In the genomic region with DNA sequence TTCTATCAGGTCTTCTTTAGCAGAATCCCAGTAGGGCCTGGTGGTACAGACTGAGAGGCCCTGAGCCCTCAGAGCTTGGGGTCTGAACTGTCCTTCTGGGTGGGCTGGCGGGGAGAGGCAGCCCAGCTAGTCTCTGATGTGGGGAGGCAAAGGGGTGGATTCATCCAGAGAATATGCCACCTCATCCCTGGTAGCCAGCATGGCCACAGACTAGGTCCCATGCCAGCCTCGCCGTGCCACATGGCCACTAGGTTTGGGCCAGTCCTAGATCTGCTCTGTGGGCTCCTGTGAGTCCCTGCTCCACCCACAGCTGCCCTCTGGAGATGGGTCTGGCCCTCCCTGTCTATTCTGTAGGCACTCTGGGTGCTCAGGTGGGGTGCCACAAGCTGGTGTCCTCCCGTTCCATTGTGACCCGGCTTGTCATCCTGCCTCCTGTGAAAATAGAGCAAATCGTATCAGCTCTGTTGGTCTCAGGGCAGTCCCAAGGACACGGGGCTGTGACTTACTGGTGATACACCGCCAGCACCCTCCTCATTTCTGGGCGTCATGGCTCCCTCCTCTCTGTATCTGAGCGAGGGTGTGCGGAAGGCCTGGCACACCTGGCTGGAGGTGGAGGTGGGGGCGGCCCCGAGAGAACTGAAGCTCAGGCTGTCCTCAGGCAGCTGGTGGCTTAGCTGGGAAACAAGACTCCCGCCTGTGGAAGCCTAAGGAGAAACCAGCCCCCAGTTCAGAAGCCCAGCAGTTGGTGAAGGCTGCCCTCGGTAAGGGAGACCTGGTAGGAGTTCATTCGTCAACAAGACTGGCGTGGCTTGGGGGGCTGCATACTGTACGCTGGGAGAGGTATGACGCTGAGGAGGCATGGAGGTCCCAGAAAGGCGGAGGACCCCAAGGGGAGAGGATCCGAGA, we compare ENCODE assay signal across 1 cellular context.
TF ChIP-seq lines count a peak whose summit lies in the region.

No MANE protein-coding gene starts in this region.

TF ChIP-seq in GM23338, 12 proteins besides CTCF, POLR2A, EP300 and RAD21 (continued from another document):
- TF ChIP-seq, protein P1, sequence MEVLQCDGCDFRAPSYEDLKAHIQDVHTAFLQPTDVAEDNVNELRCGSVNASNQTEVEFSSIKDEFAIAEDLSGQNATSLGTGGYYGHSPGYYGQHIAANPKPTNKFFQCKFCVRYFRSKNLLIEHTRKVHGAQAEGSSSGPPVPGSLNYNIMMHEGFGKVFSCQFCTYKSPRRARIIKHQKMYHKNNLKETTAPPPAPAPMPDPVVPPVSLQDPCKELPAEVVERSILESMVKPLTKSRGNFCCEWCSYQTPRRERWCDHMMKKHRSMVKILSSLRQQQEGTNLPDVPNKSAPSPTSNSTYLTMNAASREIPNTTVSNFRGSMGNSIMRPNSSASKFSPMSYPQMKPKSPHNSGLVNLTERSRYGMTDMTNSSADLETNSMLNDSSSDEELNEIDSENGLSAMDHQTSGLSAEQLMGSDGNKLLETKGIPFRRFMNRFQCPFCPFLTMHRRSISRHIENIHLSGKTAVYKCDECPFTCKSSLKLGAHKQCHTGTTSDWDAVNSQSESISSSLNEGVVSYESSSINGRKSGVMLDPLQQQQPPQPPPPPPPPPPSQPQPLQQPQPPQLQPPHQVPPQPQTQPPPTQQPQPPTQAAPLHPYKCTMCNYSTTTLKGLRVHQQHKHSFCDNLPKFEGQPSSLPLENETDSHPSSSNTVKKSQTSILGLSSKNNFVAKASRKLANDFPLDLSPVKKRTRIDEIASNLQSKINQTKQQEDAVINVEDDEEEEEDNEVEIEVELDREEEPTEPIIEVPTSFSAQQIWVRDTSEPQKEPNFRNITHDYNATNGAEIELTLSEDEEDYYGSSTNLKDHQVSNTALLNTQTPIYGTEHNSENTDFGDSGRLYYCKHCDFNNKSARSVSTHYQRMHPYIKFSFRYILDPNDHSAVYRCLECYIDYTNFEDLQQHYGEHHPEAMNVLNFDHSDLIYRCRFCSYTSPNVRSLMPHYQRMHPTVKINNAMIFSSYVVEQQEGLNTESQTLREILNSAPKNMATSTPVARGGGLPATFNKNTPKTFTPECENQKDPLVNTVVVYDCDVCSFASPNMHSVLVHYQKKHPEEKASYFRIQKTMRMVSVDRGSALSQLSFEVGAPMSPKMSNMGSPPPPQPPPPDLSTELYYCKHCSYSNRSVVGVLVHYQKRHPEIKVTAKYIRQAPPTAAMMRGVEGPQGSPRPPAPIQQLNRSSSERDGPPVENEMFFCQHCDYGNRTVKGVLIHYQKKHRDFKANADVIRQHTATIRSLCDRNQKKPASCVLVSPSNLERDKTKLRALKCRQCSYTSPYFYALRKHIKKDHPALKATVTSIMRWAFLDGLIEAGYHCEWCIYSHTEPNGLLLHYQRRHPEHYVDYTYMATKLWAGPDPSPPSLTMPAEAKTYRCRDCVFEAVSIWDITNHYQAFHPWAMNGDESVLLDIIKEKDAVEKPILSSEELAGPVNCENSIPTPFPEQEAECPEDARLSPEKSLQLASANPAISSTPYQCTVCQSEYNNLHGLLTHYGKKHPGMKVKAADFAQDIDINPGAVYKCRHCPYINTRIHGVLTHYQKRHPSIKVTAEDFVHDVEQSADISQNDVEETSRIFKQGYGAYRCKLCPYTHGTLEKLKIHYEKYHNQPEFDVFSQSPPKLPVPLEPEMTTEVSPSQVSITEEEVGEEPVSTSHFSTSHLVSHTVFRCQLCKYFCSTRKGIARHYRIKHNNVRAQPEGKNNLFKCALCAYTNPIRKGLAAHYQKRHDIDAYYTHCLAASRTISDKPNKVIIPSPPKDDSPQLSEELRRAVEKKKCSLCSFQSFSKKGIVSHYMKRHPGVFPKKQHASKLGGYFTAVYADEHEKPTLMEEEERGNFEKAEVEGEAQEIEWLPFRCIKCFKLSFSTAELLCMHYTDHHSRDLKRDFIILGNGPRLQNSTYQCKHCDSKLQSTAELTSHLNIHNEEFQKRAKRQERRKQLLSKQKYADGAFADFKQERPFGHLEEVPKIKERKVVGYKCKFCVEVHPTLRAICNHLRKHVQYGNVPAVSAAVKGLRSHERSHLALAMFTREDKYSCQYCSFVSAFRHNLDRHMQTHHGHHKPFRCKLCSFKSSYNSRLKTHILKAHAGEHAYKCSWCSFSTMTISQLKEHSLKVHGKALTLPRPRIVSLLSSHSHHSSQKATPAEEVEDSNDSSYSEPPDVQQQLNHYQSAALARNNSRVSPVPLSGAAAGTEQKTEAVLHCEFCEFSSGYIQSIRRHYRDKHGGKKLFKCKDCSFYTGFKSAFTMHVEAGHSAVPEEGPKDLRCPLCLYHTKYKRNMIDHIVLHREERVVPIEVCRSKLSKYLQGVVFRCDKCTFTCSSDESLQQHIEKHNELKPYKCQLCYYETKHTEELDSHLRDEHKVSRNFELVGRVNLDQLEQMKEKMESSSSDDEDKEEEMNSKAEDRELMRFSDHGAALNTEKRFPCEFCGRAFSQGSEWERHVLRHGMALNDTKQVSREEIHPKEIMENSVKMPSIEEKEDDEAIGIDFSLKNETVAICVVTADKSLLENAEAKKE (CRISPR knock-in tag; IDR thresholded peaks at IDR 0.05), result no peak
- TF ChIP-seq EZH2 (IDR thresholded peaks at IDR 0.05; ENCODE audit: low read depth, unreplicated experiment) (no peak), NANOG (IDR thresholded peaks at IDR 0.05; ENCODE audit: borderline replicate concordance) (no peak), ZNF331 (CRISPR knock-in tag; IDR thresholded peaks at IDR 0.05; ENCODE audit: low read depth) (no peak), JUNB (IDR thresholded peaks at IDR 0.05; ENCODE audit: unreplicated experiment) (no peak), ETS1 (IDR thresholded peaks at IDR 0.05) (no peak), STAT1 (IDR thresholded peaks at IDR 0.05; ENCODE audit: unreplicated experiment) (no peak), ZNF114 (CRISPR knock-in tag; IDR thresholded peaks at IDR 0.05) (no peak), CREB1 (CRISPR knock-in tag; IDR thresholded peaks at IDR 0.05; ENCODE audit: low read depth) (no peak)
